Comparison of ENCODE assay signal across 1 cellular context in genomic region chr1:156102634-156103511, GRCh38.
TF ChIP-seq lines count a peak whose summit lies in the region.

No MANE protein-coding gene starts in this region.

TF ChIP-seq in endothelial cell of umbilical vein, 7 proteins besides CTCF, POLR2A, EP300 and RAD21:
- TF ChIP-seq FOS (IDR thresholded peaks at IDR 0.05; ENCODE audit: borderline replicate concordance, insufficient read depth, low read length), result peak; percentile 80
- peak; percentile 86 for TF ChIP-seq JUN (IDR thresholded peaks at IDR 0.05; ENCODE audit: borderline replicate concordance, insufficient read depth, insufficient read length, low read depth)
- peak; percentile 30 for TF ChIP-seq MAX (IDR thresholded peaks at IDR 0.05; ENCODE audit: insufficient read depth, insufficient read length)
- TF ChIP-seq GATA2 (IDR thresholded peaks at IDR 0.05; ENCODE audit: insufficient read depth, insufficient read length, low read depth, low read length), result no peak
- TF ChIP-seq EZH2 (IDR thresholded peaks at IDR 0.05; ENCODE audit: borderline replicate concordance, low read depth, low read length, severe bottlenecking), result no peak
- TF ChIP-seq MYC (IDR thresholded peaks at IDR 0.05; ENCODE audit: low read depth, low read length), result no peak
- TF ChIP-seq POLR2AphosphoS5 (IDR thresholded peaks at IDR 0.05; ENCODE audit: insufficient read depth, low read depth, low read length), result peak; percentile 61
TF ChIP-seq in endothelial cell of umbilical vein: peak in this region for 4.
